13 cellular contexts compared by ENCODE assay signal in the genomic region with DNA sequence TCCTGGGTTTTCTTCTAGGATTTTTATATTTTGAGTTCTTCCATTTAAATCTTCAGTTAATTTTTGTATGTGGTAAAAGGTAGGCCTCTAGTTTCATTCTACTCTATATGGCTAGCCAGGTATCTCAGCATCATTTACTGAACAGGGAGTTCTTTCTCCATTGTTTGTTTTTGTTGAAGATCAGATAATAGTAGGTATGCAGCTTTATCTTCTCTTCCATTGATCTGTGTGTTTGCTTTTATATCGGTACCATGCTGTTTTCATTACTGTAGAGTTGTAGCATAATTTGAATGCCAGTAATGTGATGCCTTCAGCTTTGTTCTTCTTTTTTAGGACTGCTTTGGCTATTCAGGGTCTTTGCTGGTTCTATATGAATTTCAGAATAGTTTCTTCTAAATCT.
DNase-seq lines count a peak whose midpoint lies in the region; ATAC-seq and TF ChIP-seq lines count a peak whose summit lies in the region.
"Had no signal": no experiment of that assay in that cellular context is flagged by ENCODE, and none has a peak within 500 bp of the region (broad histone marks: within the 10 kb centered on the region; RNA-seq: fewer than 3 reads in every experiment).

No MANE protein-coding gene starts in this region.

- H3K27ac Mint-ChIP-seq in mesothelial cell of epicardium (peak overlapping the region; percentile 13), Calu3 (ENCODE audit: unreplicated experiment) (no peak overlapping the region)
- H3K27ac Mint-ChIP-seq: B cell; CD4-positive, alpha-beta T cell had no signal

- H3K4me3 Mint-ChIP-seq in mesothelial cell of epicardium (no peak overlapping the region), Calu3 (ENCODE audit: low read depth, unreplicated experiment) (no peak overlapping the region)
- H3K4me3 Mint-ChIP-seq: B cell; CD4-positive, alpha-beta T cell had no signal

- no peaks in the 10 kb centered on the region for H3K27me3 ChIP-seq in aorta (ENCODE audit: control insufficient read depth in 1 of 2, insufficient read depth in 2 of 2, low read length in 1 of 2)

- ATAC-seq in aorta (ENCODE audit: low FRiP score), result no peak
- ATAC-seq: GM12878 had no signal

- intact Hi-C loops in aorta (cut with DNase I), result no loop called here
- intact Hi-C loops in Calu3 (cut with micrococcal nuclease; ENCODE audit: unreplicated experiment), result no loop called here

- H3K27ac ChIP-seq in VCaP (peak overlapping the region; percentile 53), aorta (ENCODE audit: low read depth in 1 of 2, low read length in 2 of 2) (no peak overlapping the region)

- H3K9me3 ChIP-seq in aorta (ENCODE audit: control insufficient read depth, low read length), result no peaks in the 10 kb centered on the region
- H3K9me3 ChIP-seq: HAP-1 had no signal

- H3K9me3 Mint-ChIP-seq in mesothelial cell of epicardium, result no peaks in the 10 kb centered on the region
- H3K9me3 Mint-ChIP-seq in Calu3 (ENCODE audit: low read depth, unreplicated experiment), result no peaks in the 10 kb centered on the region
- H3K9me3 Mint-ChIP-seq: CD4-positive, alpha-beta T cell had no signal

- H3K4me3 ChIP-seq in LNCaP clone FGC (ENCODE audit: low read depth, low read length), result no peak overlapping the region
- H3K4me3 ChIP-seq in aorta (ENCODE audit: low read length in 2 of 2), result no peak overlapping the region
- H3K4me3 ChIP-seq: GM12878, HAP-1 had no signal

- H3K4me1 ChIP-seq in aorta (ENCODE audit: control insufficient read depth in 1 of 2, insufficient read depth in 2 of 2, low read length in 2 of 2), result no peaks in the 10 kb centered on the region

- H3K4me1 Mint-ChIP-seq in mesothelial cell of epicardium, result peaks cover 31% of the 10 kb centered on the region
- H3K4me1 Mint-ChIP-seq in Calu3 (ENCODE audit: low read depth, unreplicated experiment), result no peaks in the 10 kb centered on the region

- H3K36me3 ChIP-seq in aorta (ENCODE audit: control insufficient read depth in 1 of 2, insufficient read depth in 2 of 2, low read length in 1 of 2), result no peaks in the 10 kb centered on the region
- H3K36me3 ChIP-seq: HAP-1 had no signal

- H3K36me3 Mint-ChIP-seq in mesothelial cell of epicardium, result peaks cover 51% of the 10 kb centered on the region
- no peaks in the 10 kb centered on the region for H3K36me3 Mint-ChIP-seq in Calu3 (ENCODE audit: insufficient read depth, unreplicated experiment)

- BruUV-seq in Calu3 (replicated peaks; lab: Mats Ljungman, UMichigan), result no TSS peak

- CTCF ChIA-PET in Calu3 (lab: Charles Lee), result no interaction called here

- H3K27me3 Mint-ChIP-seq in mesothelial cell of epicardium (ENCODE audit: low read depth) (no peaks in the 10 kb centered on the region), Calu3 (ENCODE audit: unreplicated experiment) (peaks cover 100% of the 10 kb centered on the region)

- DNase-seq in LNCaP clone FGC (ENCODE audit: low read depth) (peak; percentile 52), NCI-H345 treated with DMSO at 0.1 percent for 48 hours (lab: John Stamatoyannopoulos, UW; ENCODE audit: unreplicated experiment) (peak; percentile 35), mesothelial cell of epicardium (ENCODE audit: low spot score in 2 of 2, unreplicated experiment in 2 of 2) (no peak), aorta (no peak), Calu3 (no peak)
- DNase-seq in activated CD4-positive, CD25-positive, alpha-beta regulatory T cell (lab: John Stamatoyannopoulos, UW), result no peak
- DNase-seq: C1 segment of cervical spinal cord; CD4-positive, alpha-beta T cell; DMS79 had no signal

- WGBS in aorta, 2 donors, result 76 to 83% methylated on average over 1 of the region's 1 CpG

- no peak for TF ChIP-seq CTCF in LNCaP clone FGC (IDR thresholded peaks at IDR 0.05; ENCODE audit: control insufficient read depth, extremely low read depth, insufficient read depth)
- no peak for TF ChIP-seq CTCF in VCaP (conservative IDR thresholded peaks at IDR 0.05)
- no peak for TF ChIP-seq CTCF in mesothelial cell of epicardium (IDR thresholded peaks at IDR 0.05; ENCODE audit: unreplicated experiment)
- TF ChIP-seq CTCF in Calu3 (IDR thresholded peaks at IDR 0.05; ENCODE audit: unreplicated experiment), result no peak

Comparison
In these comparisons a context has a peak if more than half of its experiments do, and no peak if none do; other contexts are left out.
1. DNase-seq: peak in LNCaP clone FGC (single experiment) and NCI-H345 treated with DMSO at 0.1 percent for 48 hours (single experiment); none in mesothelial cell of epicardium (0 of 2), aorta (0 of 2), activated CD4-positive, CD25-positive, alpha-beta regulatory T cell (0 of 4) and Calu3 (single experiment).